ENCODE assay signal across 8 cellular contexts in genomic region chr1:109112056-109112651, GRCh38. TPM values are rescaled to one million over a fixed set of nuclear protein-coding genes. Genes with fewer than 3 reads are reported as not detected.
DNase-seq lines count a peak whose midpoint lies in the region; ATAC-seq, FAIRE-seq and TF ChIP-seq lines count a peak whose summit lies in the region.

No MANE protein-coding gene starts in this region.

- H3K27me3 Mint-ChIP-seq in nephron progenitor cell (ENCODE audit: low read depth, poor library complexity): peaks cover 92% of the 10 kb centered on the region

- H3K9me3 ChIP-seq in vagina: no peaks in the 10 kb centered on the region

- peak overlapping the region in 1 of 2 donors; percentile 36 for H3K4me3 ChIP-seq in vagina

- H3K9me3 Mint-ChIP-seq in nephron progenitor cell: no peaks in the 10 kb centered on the region

- no peak overlapping the region for H3K27ac ChIP-seq in vagina

- peaks cover 26% of the 10 kb centered on the region for H3K4me1 ChIP-seq in vagina

- H3K27me3 ChIP-seq in vagina: no peaks in the 10 kb centered on the region

- no peak overlapping the region for H3K4me3 Mint-ChIP-seq in nephron progenitor cell

- TF ChIP-seq CTCF in nephron progenitor cell (IDR thresholded peaks at IDR 0.05) (no peak), vagina (IDR thresholded peaks at IDR 0.05) (no peak)

- intact Hi-C loops in vagina (cut with DNase I): no loop called here

- peaks cover 24% of the 10 kb centered on the region for H3K4me1 Mint-ChIP-seq in nephron progenitor cell

- H3K36me3 Mint-ChIP-seq in nephron progenitor cell (ENCODE audit: low read depth): no peaks in the 10 kb centered on the region

- no peak for ATAC-seq in HG03565 (IDR thresholded peaks at IDR 0.05; ENCODE audit: unreplicated experiment)

- TF ChIP-seq POLR2A in H54 (IDR thresholded peaks at IDR 0.05; ENCODE audit: low read depth, low read length) (no peak), erythroblast (IDR thresholded peaks at IDR 0.05; ENCODE audit: low read length) (no peak), vagina (IDR thresholded peaks at IDR 0.05) (no peak)

- peak; percentile 6 for DNase-seq in NCI-H1436 (lab: John Stamatoyannopoulos, UW)
- DNase-seq in NCI-H1436 treated with DMSO at 0.1 percent for 48 hours (lab: John Stamatoyannopoulos, UW): no peak
- DNase-seq in H54 (ENCODE audit: insufficient read length, low spot score): peak; percentile 31
- DNase-seq in RCC 7860 (ENCODE audit: low spot score): peak; percentile 40
- peak; percentile 57 to 61 for DNase-seq in erythroblast (lab: John Stamatoyannopoulos, UW)
- no peak for DNase-seq in nephron progenitor cell
- DNase-seq in vagina (ENCODE audit: extremely low spot score in 2 of 2): no peak

- H3K27ac Mint-ChIP-seq in nephron progenitor cell: peak overlapping the region; percentile 86

- no peak for FAIRE-seq in H54 (lab: Jason Lieb, UNC)
- no peak for FAIRE-seq in RCC 7860 (lab: Jason Lieb, UNC)

- no peaks in the 10 kb centered on the region for H3K36me3 ChIP-seq in vagina

RNA-seq across cellular contexts. Expression of gene ELAPOR1, which starts 1.8 kb away (rescaled TPM):
- total RNA-seq in vagina: 0.25 TPM

RNA-seq across cellular contexts. Expression of gene TMEM167B, which starts 21.6 kb away (rescaled TPM):
- total RNA-seq in vagina: 17.2 TPM

RNA-seq across cellular contexts. Expression of gene TAF13, which starts 36.4 kb away (rescaled TPM):
- 28.7 TPM for total RNA-seq in vagina

Comparison
In these comparisons a context has a peak if more than half of its experiments do, and no peak if none do; other contexts are left out.
1. DNase-seq: peak in NCI-H1436 (single experiment), H54 (single experiment), RCC 7860 (single experiment) and erythroblast (2 of 2); none in NCI-H1436 treated with DMSO at 0.1 percent for 48 hours (single experiment), nephron progenitor cell (single experiment) and vagina (0 of 2).